Comparison of ENCODE assay signal across 21 cellular contexts in the genomic region with DNA sequence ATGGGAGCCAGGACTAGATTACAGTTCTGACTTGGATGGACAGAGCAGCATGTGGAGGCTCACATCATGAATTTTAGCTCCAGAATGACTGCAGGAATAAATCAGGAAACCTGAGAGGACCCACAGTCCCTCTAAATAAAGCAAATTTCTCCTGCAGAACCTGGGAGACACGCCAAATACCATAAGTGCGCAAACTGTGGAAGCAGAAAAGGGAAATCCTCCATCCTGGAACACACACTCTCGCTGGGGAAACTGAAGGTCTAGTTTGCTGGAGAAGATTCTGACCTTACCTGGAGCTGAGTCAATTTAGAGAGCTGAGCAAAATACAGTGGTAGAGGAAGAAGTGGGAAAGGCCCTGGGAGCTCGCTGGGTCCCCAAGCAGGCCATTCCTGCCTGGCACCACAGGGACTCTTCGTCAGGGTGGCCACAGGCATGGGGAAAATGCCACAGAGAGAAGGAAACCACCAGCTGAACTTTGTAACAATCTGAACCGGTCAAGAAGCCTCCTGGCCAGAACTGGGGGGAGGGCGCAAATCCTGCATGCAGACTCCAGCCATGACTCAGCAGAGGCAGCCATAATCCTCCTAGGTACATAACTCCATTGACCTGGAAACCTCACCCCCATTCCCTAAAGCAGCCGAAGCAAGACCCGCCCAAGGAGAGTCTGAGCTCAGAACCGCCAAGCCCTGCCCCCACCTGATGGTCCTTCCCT.
DNase-seq lines count a peak whose midpoint lies in the region; ATAC-seq, FAIRE-seq and TF ChIP-seq lines count a peak whose summit lies in the region.
"Had no signal": no experiment of that assay in that cellular context is flagged by ENCODE, and none has a peak within 500 bp of the region (broad histone marks: within the 10 kb centered on the region; RNA-seq: fewer than 3 reads in every experiment).

No MANE protein-coding gene starts in this region.

- TF ChIP-seq RAD21 in H1 (IDR thresholded peaks at IDR 0.05 in 1 of 2, conservative IDR thresholded peaks at IDR 0.05 in 1 of 2; ENCODE audit: low read depth in 2 of 2, low read length in 2 of 2), result no peak

- no peak for TF ChIP-seq CTCF in H1 (IDR thresholded peaks at IDR 0.05; ENCODE audit: control extremely low read depth in 1 of 3, insufficient read depth in 1 of 3, low read depth in 1 of 3, low read length in 3 of 3)

- 93% methylated on average over 10 of the region's 10 CpGs; no CpG with 5 or more reads in 1 of the 2 experiments for WGBS in H1 (ENCODE audit: extremely low coverage in 1 of 2, insufficient coverage in 1 of 2, insufficient read length in 1 of 2, insufficient replicate concordance in 2 of 2, low coverage in 1 of 2, low lambda C conversion rate in 2 of 2, missing lambda C conversion rate in 1 of 2), 2 experiments

- no peak overlapping the region for H3K4me3 ChIP-seq in H1 (ENCODE audit: extremely low read depth in 1 of 4, insufficient read depth in 2 of 4, low read depth in 3 of 4, low read length in 4 of 4)
- H3K4me3 ChIP-seq: BLaER1 had no signal

- H3K27me3 ChIP-seq in H1 (replicated peaks in 1 of 4; ENCODE audit: control insufficient read depth in 3 of 4, extremely low read depth in 1 of 4, insufficient read depth in 3 of 4, low read length in 3 of 4), result no peaks in the 10 kb centered on the region
- H3K27me3 ChIP-seq: BLaER1 had no signal

- no peak for TF ChIP-seq EP300 in H1 (IDR thresholded peaks at IDR 0.05; ENCODE audit: borderline replicate concordance in 1 of 2, low read depth in 2 of 2, low read length in 2 of 2)

- no peaks in the 10 kb centered on the region for H3K23me2 ChIP-seq in H1 (ENCODE audit: low read depth, low read length)

- no peak overlapping the region for H3K56ac ChIP-seq in H1 (replicated peaks; ENCODE audit: insufficient read length, low read depth, low read length)

- H3K18ac ChIP-seq in H1 (ENCODE audit: extremely low read depth, low read length), result no peak overlapping the region

- H3K4me1 ChIP-seq in H1 (replicated peaks in 1 of 4; ENCODE audit: control insufficient read depth in 3 of 4, insufficient read depth in 4 of 4, low read length in 3 of 4), result no peaks in the 10 kb centered on the region
- H3K4me1 ChIP-seq: BLaER1 had no signal

- no peak overlapping the region for H3K14ac ChIP-seq in H1 (ENCODE audit: insufficient read length)

- no peak overlapping the region for H3K4me3 Mint-ChIP-seq in activated CD8-positive, alpha-beta memory T cell treated with anti-CD3 and anti-CD28 coated beads, Interleukin-2, amount 10 ng/mL, durations not matched to agents 7 days and 5 days

- no peak for TF ChIP-seq POLR2A in H1 (IDR thresholded peaks at IDR 0.05; ENCODE audit: control extremely low read depth in 1 of 2, low read depth in 2 of 2, low read length in 2 of 2)

- H3K36me3 ChIP-seq in H1 (ENCODE audit: control insufficient read depth in 2 of 4, insufficient read depth in 4 of 4, low read length in 3 of 4), result peaks cover 0 to 5% (median 0%) of the 10 kb centered on the region in 4 experiments; a peak in 2 of 8 replicates
- H3K36me3 ChIP-seq: BLaER1 had no signal

- CTCF ChIA-PET in H1 (lab: Charles Lee; ENCODE audit: partially characterized antibody), result interaction anchor here (0.9 to 1.1 kb wide), 2 partner anchors 8 to 674 kb away, joined by 3 read pairs; no protein-coding TSS in a partner anchor
- CTCF ChIA-PET in activated CD8-positive, alpha-beta memory T cell treated with anti-CD3 and anti-CD28 coated beads, Interleukin-2, amount 10 ng/mL, durations not matched to agents 7 days and 5 days (lab: Charles Lee), result no interaction called here

- no peak overlapping the region for H4K8ac ChIP-seq in H1 (ENCODE audit: extremely low read depth, insufficient read depth, low read length)

- no peak overlapping the region for H2BK5ac ChIP-seq in H1 (ENCODE audit: low read depth, low read length)

- H3K4me1 Mint-ChIP-seq in activated CD8-positive, alpha-beta memory T cell treated with anti-CD3 and anti-CD28 coated beads, Interleukin-2, amount 10 ng/mL, durations not matched to agents 7 days and 5 days, result no peaks in the 10 kb centered on the region

- 0 out of 2 replicates have a peak overlapping the region, but pooled peaks have one; percentile 76 for H2AFZ ChIP-seq in H1 (ENCODE audit: low read length)

- in situ Hi-C loops in ACHN (cut with HindIII; ENCODE audit: low pct_ligation_motif_present, low pct_unique_long_range_greater_than_20kb, low sequenced_read_pairs), result no loop called here

- H3K27ac ChIP-seq in H1 (ENCODE audit: low read depth, low read length), result no peak overlapping the region
- H3K27ac ChIP-seq: BLaER1, RWPE1 had no signal

- no peak overlapping the region for H4K5ac ChIP-seq in H1 (ENCODE audit: insufficient read length, low read depth, low read length)

- H2BK15ac ChIP-seq in H1 (ENCODE audit: low read length), result no peak overlapping the region

- no peaks in the 10 kb centered on the region for H3K27me3 Mint-ChIP-seq in activated CD8-positive, alpha-beta memory T cell treated with anti-CD3 and anti-CD28 coated beads, Interleukin-2, amount 10 ng/mL, durations not matched to agents 7 days and 5 days

- H3K36me3 Mint-ChIP-seq in activated CD8-positive, alpha-beta memory T cell treated with anti-CD3 and anti-CD28 coated beads, Interleukin-2, amount 10 ng/mL, durations not matched to agents 7 days and 5 days, result peaks cover 1% of the 10 kb centered on the region

- no peak overlapping the region for H2AK5ac ChIP-seq in H1 (ENCODE audit: low read depth, low read length)

- H2BK12ac ChIP-seq in H1 (ENCODE audit: low read depth, low read length), result no peak overlapping the region

- H3K4me2 ChIP-seq in H1 (ENCODE audit: insufficient read depth in 1 of 2, low read depth in 2 of 2, low read length in 2 of 2), result no peak overlapping the region
- H3K4me2 ChIP-seq: BLaER1 had no signal

- H3K79me1 ChIP-seq in H1 (ENCODE audit: low read depth, low read length), result no peaks in the 10 kb centered on the region

- FAIRE-seq in H1 (lab: Jason Lieb, UNC), result no peak
- FAIRE-seq: GM12891, H54 had no signal

- H3K4ac ChIP-seq in H1 (replicated peaks; ENCODE audit: insufficient read length, low read depth, low read length), result no peak overlapping the region

- H2BK120ac ChIP-seq in H1 (replicated peaks; ENCODE audit: low read depth, low read length), result no peak overlapping the region

- POLR2A ChIA-PET in H1 (lab: Charles Lee; ENCODE audit: partially characterized antibody), result no interaction called here

- no peak overlapping the region for H4K91ac ChIP-seq in H1 (replicated peaks; ENCODE audit: insufficient read length, low read length)

- peak; percentile 13 for DNase-seq in ACHN
- peak; percentile 8 for DNase-seq in HT1080 (ENCODE audit: low read depth)
- no peak for DNase-seq in H1 (ENCODE audit: low read depth in 1 of 2, low spot score in 2 of 2)
- DNase-seq in myocyte (ENCODE audit: low read depth), result peak; percentile 1
- DNase-seq in HCEC 1CT, result no peak
- DNase-seq in stimulated activated CD4-positive, alpha-beta T cell treated with anti-CD3 and anti-CD28 coated beads, Interleukin-2, amount 100 ng/mL, for 48 hours, result no peak
- no peak for DNase-seq in activated CD8-positive, alpha-beta memory T cell treated with anti-CD3 and anti-CD28 coated beads, Interleukin-2, amount 10 ng/mL, durations not matched to agents 7 days and 5 days
- DNase-seq: 8988T, DMS 273 treated with DMSO at 0.1 percent for 48 hours, GF-D8, MM.1S, NCI-H1105 treated with DMSO at 0.1 percent for 48 hours, NCI-H1694 treated with DMSO at 0.1 percent for 48 hours, NCI-H2171, NCI-H748 treated with DMSO at 0.1 percent for 48 hours, OCI-M1 had no signal

- no peak overlapping the region for H2BK20ac ChIP-seq in H1 (ENCODE audit: low read length)

- H4K20me1 ChIP-seq in H1 (replicated peaks in 1 of 2; ENCODE audit: control insufficient read depth in 1 of 2, insufficient read depth in 2 of 2, low read length in 2 of 2), result no peaks in the 10 kb centered on the region
- H4K20me1 ChIP-seq: BLaER1 had no signal

- H3K79me2 ChIP-seq in H1 (ENCODE audit: control insufficient read depth in 1 of 2, insufficient read depth in 2 of 2, low read length in 2 of 2), result no peaks in the 10 kb centered on the region

- H3K9me3 Mint-ChIP-seq in activated CD8-positive, alpha-beta memory T cell treated with anti-CD3 and anti-CD28 coated beads, Interleukin-2, amount 10 ng/mL, durations not matched to agents 7 days and 5 days (ENCODE audit: low read depth), result peaks cover 12% of the 10 kb centered on the region

- H3K23ac ChIP-seq in H1 (ENCODE audit: insufficient read length), result no peak overlapping the region

- H3K9ac ChIP-seq in H1 (replicated peaks in 1 of 4; ENCODE audit: extremely low read depth in 1 of 4, low read depth in 3 of 4, low read length in 3 of 4), result no peak overlapping the region
- H3K9ac ChIP-seq: BLaER1 had no signal

- no peak overlapping the region for H3K27ac Mint-ChIP-seq in activated CD8-positive, alpha-beta memory T cell treated with anti-CD3 and anti-CD28 coated beads, Interleukin-2, amount 10 ng/mL, durations not matched to agents 7 days and 5 days

- peaks cover 11 to 14% of the 10 kb centered on the region in 2 experiments for H3K9me3 ChIP-seq in H1 (ENCODE audit: insufficient read depth in 2 of 2, low read depth in 1 of 2, low read length in 1 of 2)

- no peak for ATAC-seq in GM21528 (IDR thresholded peaks at IDR 0.05; ENCODE audit: low FRiP score, unreplicated experiment)
- no peak for ATAC-seq in activated CD8-positive, alpha-beta memory T cell treated with anti-CD3 and anti-CD28 coated beads, Interleukin-2, amount 10 ng/mL, durations not matched to agents 7 days and 5 days

TF ChIP-seq in H1, 55 proteins besides CTCF, POLR2A, EP300 and RAD21:
- TF ChIP-seq CBX5 (IDR thresholded peaks at IDR 0.05; ENCODE audit: low read depth, low read length), result no peak
- TF ChIP-seq, protein P1, sequence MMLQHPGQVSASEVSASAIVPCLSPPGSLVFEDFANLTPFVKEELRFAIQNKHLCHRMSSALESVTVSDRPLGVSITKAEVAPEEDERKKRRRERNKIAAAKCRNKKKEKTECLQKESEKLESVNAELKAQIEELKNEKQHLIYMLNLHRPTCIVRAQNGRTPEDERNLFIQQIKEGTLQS (IDR thresholded peaks at IDR 0.05; ENCODE audit: insufficient read depth, low read depth, low read length), result no peak
- no peak for TF ChIP-seq KDM5A (IDR thresholded peaks at IDR 0.05; ENCODE audit: low read length)
TF ChIP-seq in H1: peak in this region for 0.

Comparison
In these comparisons a context has a peak if more than half of its experiments do, and no peak if none do; other contexts are left out.
1. DNase-seq: peak in ACHN (single experiment), HT1080 (single experiment) and myocyte (single experiment); none in H1 (0 of 2), HCEC 1CT (single experiment), stimulated activated CD4-positive, alpha-beta T cell treated with anti-CD3 and anti-CD28 coated beads, Interleukin-2, amount 100 ng/mL, for 48 hours (0 of 2) and activated CD8-positive, alpha-beta memory T cell treated with anti-CD3 and anti-CD28 coated beads, Interleukin-2, amount 10 ng/mL, durations not matched to agents 7 days and 5 days (single experiment).